Comparison of ENCODE assay signal across 1 cellular context in the genomic region with DNA sequence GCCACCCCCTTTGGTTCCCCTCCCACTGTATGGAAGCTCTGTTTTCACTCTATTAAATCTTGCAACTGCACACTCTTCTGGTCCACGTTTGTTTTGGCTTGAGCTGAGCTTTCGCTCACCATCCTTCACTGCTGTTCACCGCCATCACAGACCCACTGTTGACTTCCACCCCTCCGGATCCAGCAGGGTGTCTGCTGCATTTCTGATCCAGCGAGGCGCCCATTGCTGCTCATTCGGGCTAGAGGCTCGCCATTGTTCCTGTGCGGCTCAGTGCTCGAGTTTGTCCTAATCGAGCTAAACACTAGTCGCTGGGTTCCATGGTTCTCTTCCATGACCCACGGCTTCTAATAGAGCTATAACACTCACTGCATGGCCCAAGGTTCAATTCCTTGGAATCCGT.
TF ChIP-seq lines count a peak whose summit lies in the region.

No MANE protein-coding gene starts in this region.

TF ChIP-seq in HepG2, 621 proteins besides CTCF, POLR2A, EP300 and RAD21:
- TF ChIP-seq PRPF4 (IDR thresholded peaks at IDR 0.05; ENCODE audit: low read depth, low read length, poor library complexity, severe bottlenecking) (peak; percentile 39), ZNF274 (CRISPR knock-in tag; IDR thresholded peaks at IDR 0.05) (no peak), ZNF446 (CRISPR knock-in tag; IDR thresholded peaks at IDR 0.05) (no peak), DMAP1 (CRISPR knock-in tag; IDR thresholded peaks at IDR 0.05) (no peak), HNF1B (CRISPR knock-in tag; IDR thresholded peaks at IDR 0.05) (0 out of 2 replicates have a peak, but pooled peaks have one; percentile 23), ZNF749 (CRISPR knock-in tag; IDR thresholded peaks at IDR 0.05; ENCODE audit: borderline replicate concordance) (no peak), HMG20B (CRISPR knock-in tag; conservative IDR thresholded peaks at IDR 0.05) (no peak), ZNF781 (CRISPR knock-in tag; IDR thresholded peaks at IDR 0.05; ENCODE audit: borderline replicate concordance, not compliant biosample characterization) (no peak), MATR3 (CRISPR knock-in tag; IDR thresholded peaks at IDR 0.05) (no peak), ZNF282 (IDR thresholded peaks at IDR 0.05; ENCODE audit: partially characterized antibody) (no peak), ZNF329 (CRISPR knock-in tag; IDR thresholded peaks at IDR 0.05; ENCODE audit: low read depth) (no peak)
